In genomic region chr19:47258434-47258833, GRCh38 we compare ENCODE assay signal across 9 cellular contexts. TPM values are rescaled to one million over a fixed set of nuclear protein-coding genes. Genes with fewer than 3 reads are reported as not detected.
A peak's percentile ranks its signal among the peaks of the same experiment; 100 is the strongest.
DNase-seq lines count a peak whose midpoint lies in the region; ATAC-seq and TF ChIP-seq lines count a peak whose summit lies in the region.
"Had no signal": no experiment of that assay in that cellular context is flagged by ENCODE, and none has a peak within 500 bp of the region (broad histone marks: within the 10 kb centered on the region; RNA-seq: fewer than 3 reads in every experiment).

No MANE protein-coding gene starts in this region.

- H3K9me3 Mint-ChIP-seq in CD4-positive, alpha-beta memory T cell = peaks cover 0 to 7% (median 0%) of the 10 kb centered on the region in 8 donors
- H3K9me3 Mint-ChIP-seq in endodermal cell = no peaks in the 10 kb centered on the region

- H3K4me1 ChIP-seq in CD4-positive, alpha-beta memory T cell (ENCODE audit: insufficient read depth, low read length) = peaks cover 18% of the 10 kb centered on the region
- peaks cover 17% of the 10 kb centered on the region for H3K4me1 ChIP-seq in PC-3 (ENCODE audit: insufficient read depth, low read length)
- peaks cover 7% of the 10 kb centered on the region for H3K4me1 ChIP-seq in endodermal cell (ENCODE audit: control insufficient read depth, insufficient read depth, low read length)
- peaks cover 22% of the 10 kb centered on the region for H3K4me1 ChIP-seq in osteoblast (ENCODE audit: insufficient read depth, low read length)

- no peaks in the 10 kb centered on the region for H3K9me3 ChIP-seq in CD4-positive, alpha-beta memory T cell (ENCODE audit: control insufficient read depth in 1 of 2, low read length in 2 of 2)
- H3K9me3 ChIP-seq in PC-3 (ENCODE audit: low read length) (no peaks in the 10 kb centered on the region), endodermal cell (ENCODE audit: control insufficient read depth, low read length) (no peaks in the 10 kb centered on the region), osteoblast (ENCODE audit: low read depth, low read length) (no peaks in the 10 kb centered on the region)

- TF ChIP-seq CTCF in PC-3 (conservative IDR thresholded peaks at IDR 0.05; ENCODE audit: low read depth, low read length) = no peak
- no peak for TF ChIP-seq CTCF in endodermal cell (conservative IDR thresholded peaks at IDR 0.05)
- no peak for TF ChIP-seq CTCF in osteoblast (IDR thresholded peaks at IDR 0.05; ENCODE audit: extremely low read depth, low read depth, low read length)

- H3K4me3 ChIP-seq in CD4-positive, alpha-beta memory T cell (ENCODE audit: low read length in 2 of 2) = no peak overlapping the region
- H3K4me3 ChIP-seq in PC-3 (ENCODE audit: low read length) = peak overlapping the region; percentile 73; the same call in 1 of the 2 replicates
- H3K4me3 ChIP-seq in endodermal cell (ENCODE audit: low read length) = peak overlapping the region; percentile 97
- H3K4me3 ChIP-seq in osteoblast (ENCODE audit: insufficient read depth, low read length) = peak overlapping the region; percentile 83

- H3K9ac ChIP-seq in PC-3 (ENCODE audit: low read length) = no peak overlapping the region
- H3K9ac ChIP-seq in endodermal cell (ENCODE audit: extremely low read depth, low read length, poor library complexity, severe bottlenecking) = peak overlapping the region; percentile 96

- H3K27ac ChIP-seq in CD4-positive, alpha-beta memory T cell (ENCODE audit: low read depth, low read length) = no peak overlapping the region
- H3K27ac ChIP-seq in PC-3 (ENCODE audit: low read length) = no peak overlapping the region
- H3K27ac ChIP-seq in endodermal cell (ENCODE audit: low read depth, low read length) = no peak overlapping the region
- H3K27ac ChIP-seq in osteoblast (ENCODE audit: low read depth, low read length) = peak overlapping the region; percentile 95

- peaks cover 20 to 44% (median 31%) of the 10 kb centered on the region in 4 donors for H3K4me1 Mint-ChIP-seq in CD4-positive, alpha-beta memory T cell
- peaks cover 12% of the 10 kb centered on the region for H3K4me1 Mint-ChIP-seq in endodermal cell

- CTCF ChIA-PET in CD4-positive, alpha-beta memory T cell (lab: Charles Lee; ENCODE audit: partially characterized antibody) = no interaction called here
- CTCF ChIA-PET in PC-3 (lab: Charles Lee) = no interaction called here

- peaks cover 32% of the 10 kb centered on the region for H3K36me3 ChIP-seq in CD4-positive, alpha-beta memory T cell (ENCODE audit: insufficient read depth, low read length)
- peaks cover 3% of the 10 kb centered on the region; the same call in 1 of the 2 replicates for H3K36me3 ChIP-seq in PC-3 (ENCODE audit: low read depth, low read length)
- H3K36me3 ChIP-seq in endodermal cell (ENCODE audit: control insufficient read depth, insufficient read depth, low read length) = peaks cover 43% of the 10 kb centered on the region
- H3K36me3 ChIP-seq in osteoblast (ENCODE audit: insufficient read depth, low read length) = peaks cover 42% of the 10 kb centered on the region

- H3K9me2 ChIP-seq in PC-3 (replicated peaks; ENCODE audit: low read length) = no peaks in the 10 kb centered on the region

- intact Hi-C loops in CD4-positive, alpha-beta memory T cell (cut with micrococcal nuclease) = loop anchor here (5.0 to 10.0 kb wide), 2 partner anchors 211 to 474 kb away; partner anchors contain the start of genes SLC1A5 and TMEM160
- intact Hi-C loops in PC-3 (cut with micrococcal nuclease) = loop anchor here (10.0 kb wide), 1 partner anchor 404 kb away; the partner anchor contains the start of gene AP2S1

- no TSS peak for BruUV-seq in PC-3 (replicated peaks; lab: Mats Ljungman, UMichigan)

- H3K4me2 ChIP-seq in PC-3 (ENCODE audit: low read length) (peak overlapping the region; percentile 85), osteoblast (ENCODE audit: insufficient read depth, low read length) (peak overlapping the region; percentile 100)

- DNase-seq in CD4-positive, alpha-beta memory T cell = no peak
- DNase-seq in PC-3 = no peak
- no peak for DNase-seq in endodermal cell
- DNase-seq in osteoblast (ENCODE audit: insufficient read length, low spot score, missing footprints) = peak; percentile 56
- DNase-seq in NCI-H2171 treated with DMSO at 0.1 percent for 48 hours (lab: John Stamatoyannopoulos, UW) = no peak
- DNase-seq: NK-92 treated with Interleukin-12 subunit alpha and Interleukin-12 subunit beta, amount 100 ng/mL, for 24 hours had no signal

- H2AFZ ChIP-seq in PC-3 (ENCODE audit: low read length) (no peak overlapping the region), osteoblast (ENCODE audit: low read length) (no peak overlapping the region)

- peaks cover 28 to 52% of the 10 kb centered on the region in 2 donors for H3K36me3 Mint-ChIP-seq in CD4-positive, alpha-beta memory T cell
- H3K36me3 Mint-ChIP-seq in endodermal cell (ENCODE audit: low read depth) = peaks cover 44% of the 10 kb centered on the region

- H3K79me2 ChIP-seq in PC-3 (ENCODE audit: low read length) = peaks cover 10% of the 10 kb centered on the region
- H3K79me2 ChIP-seq in osteoblast (ENCODE audit: insufficient read depth, low read length) = peaks cover 47% of the 10 kb centered on the region

- no peak for ATAC-seq in PC-3
- no peak for ATAC-seq in HG03196 (IDR thresholded peaks at IDR 0.05; ENCODE audit: unreplicated experiment)
- no peak for ATAC-seq in GM19463 (IDR thresholded peaks at IDR 0.05; ENCODE audit: unreplicated experiment)
- no peak for ATAC-seq in GM21717 (IDR thresholded peaks at IDR 0.05; ENCODE audit: unreplicated experiment)

- 94 to 95% methylated on average over 7 to 9 of the region's 9 CpGs for WGBS in endodermal cell (ENCODE audit: insufficient coverage in 1 of 2, insufficient read length in 1 of 2), 2 experiments

- no peaks in the 10 kb centered on the region for H3K27me3 Mint-ChIP-seq in CD4-positive, alpha-beta memory T cell
- H3K27me3 Mint-ChIP-seq in endodermal cell (ENCODE audit: insufficient read depth) = no peaks in the 10 kb centered on the region

- H3K27ac Mint-ChIP-seq in CD4-positive, alpha-beta memory T cell = peak overlapping the region in 6 of 7 donors; percentile 81 to 99 (median 96)
- peak overlapping the region; percentile 100 for H3K27ac Mint-ChIP-seq in endodermal cell

- H3K4me3 Mint-ChIP-seq in CD4-positive, alpha-beta memory T cell = peak overlapping the region; percentile 5 to 96 (median 92)
- H3K4me3 Mint-ChIP-seq in endodermal cell = peak overlapping the region; percentile 84

- H4K20me1 ChIP-seq in PC-3 (ENCODE audit: low read length) = no peaks in the 10 kb centered on the region
- H4K20me1 ChIP-seq in osteoblast (ENCODE audit: insufficient read depth, low read length) = peaks cover 7% of the 10 kb centered on the region

- H3F3A ChIP-seq in PC-3 (ENCODE audit: low read length, unreplicated experiment) = peaks cover 7% of the 10 kb centered on the region

- H3K27me3 ChIP-seq in CD4-positive, alpha-beta memory T cell (ENCODE audit: insufficient read depth, low read length) = no peaks in the 10 kb centered on the region
- no peaks in the 10 kb centered on the region for H3K27me3 ChIP-seq in PC-3 (ENCODE audit: low read length)
- H3K27me3 ChIP-seq in endodermal cell (ENCODE audit: control insufficient read depth, insufficient read depth, low read length, poor library complexity, severe bottlenecking) = no peaks in the 10 kb centered on the region
- H3K27me3 ChIP-seq in osteoblast (ENCODE audit: insufficient read depth, low read length) = no peaks in the 10 kb centered on the region

- POLR2A ChIA-PET in CD4-positive, alpha-beta memory T cell (lab: Charles Lee; ENCODE audit: partially characterized antibody) = interaction anchor here (1.5 kb wide), 1 partner anchor 16 kb away, joined by 5 read pairs; the partner anchor contains the start of gene INAFM1
- POLR2A ChIA-PET in PC-3 (lab: Charles Lee; ENCODE audit: unreplicated experiment) = no interaction called here

RNA-seq across cellular contexts. Expression of gene CCDC9, which starts 2.1 kb away (rescaled TPM):
- total RNA-seq in CD4-positive, alpha-beta memory T cell = 10 to 100 TPM; 39.5 to 40.4 TPM
- polyA plus RNA-seq in CD4-positive, alpha-beta memory T cell = 10 to 100 TPM in 1 of 2 donors, 1 to 10 TPM in 1; 4.6 to 11.9 TPM
- 8.3 and 12.4 TPM in 2 replicates for total RNA-seq in PC-3 (2014; rRNA removed)
- total RNA-seq in endodermal cell = 10 to 100 TPM; 33.8 to 46.2 TPM
- polyA plus RNA-seq in endodermal cell (2013, experiment 1 of 2) = 25.5 TPM
- 23.5 TPM for polyA plus RNA-seq in endodermal cell (2013, experiment 2 of 2)
- 7.6 and 8.0 TPM in 2 replicates for total RNA-seq in osteoblast

RNA-seq across cellular contexts. Expression of gene INAFM1, which starts 16.3 kb away (rescaled TPM):
- 10 to 100 TPM; 15.1 to 16.7 TPM for total RNA-seq in CD4-positive, alpha-beta memory T cell
- polyA plus RNA-seq in CD4-positive, alpha-beta memory T cell = 1 to 10 TPM; 1.8 to 1.9 TPM
- total RNA-seq in PC-3 (2014; rRNA removed) (2.5 and 5.1 TPM in 2 replicates), endodermal cell (10 to 100 TPM in 1 of 2 donors, 1 to 10 TPM in 1; 8.7 to 11.5 TPM), osteoblast (2.5 and 4.4 TPM in 2 replicates)
- polyA plus RNA-seq in endodermal cell (2013, experiment 1 of 2) = 14.7 TPM
- 15.5 TPM for polyA plus RNA-seq in endodermal cell (2013, experiment 2 of 2)

RNA-seq across cellular contexts. Expression of gene BBC3, which starts 27.4 kb away (rescaled TPM):
- total RNA-seq in CD4-positive, alpha-beta memory T cell = 10 to 100 TPM; 31.9 to 32.2 TPM
- polyA plus RNA-seq in CD4-positive, alpha-beta memory T cell = 1 to 10 TPM; 3.7 to 8.0 TPM
- total RNA-seq in PC-3 (2014; rRNA removed) (2.4 and 2.9 TPM in 2 replicates), endodermal cell (10 to 100 TPM in 1 of 2 donors, 1 to 10 TPM in 1; 8.8 to 13.4 TPM), osteoblast (26.8 and 28.2 TPM in 2 replicates)
- polyA plus RNA-seq in endodermal cell (2013, experiment 1 of 2) = 25.1 TPM
- 23.6 TPM for polyA plus RNA-seq in endodermal cell (2013, experiment 2 of 2)

RNA-seq across cellular contexts. Expression of gene C5AR1, which starts 51.2 kb away (rescaled TPM):
- total RNA-seq in CD4-positive, alpha-beta memory T cell = 1 to 10 TPM; 4.1 to 4.6 TPM
- not detected for polyA plus RNA-seq in CD4-positive, alpha-beta memory T cell
- not detected in 2 replicates for total RNA-seq in PC-3 (2014; rRNA removed)
- under 1 TPM in 1 of 2 donors, not detected in 1; 0.48 TPM for total RNA-seq in endodermal cell
- 1.2 TPM for polyA plus RNA-seq in endodermal cell (2013, experiment 1 of 2)
- polyA plus RNA-seq in endodermal cell (2013, experiment 2 of 2) = 0.37 TPM
- total RNA-seq in osteoblast = 0.29 and 0.72 TPM in 2 replicates

Comparison
In these comparisons a context has a peak if more than half of its experiments do, and no peak if none do; other contexts are left out.
1. H3K4me3 ChIP-seq: peak in PC-3 (single experiment), endodermal cell (single experiment) and osteoblast (single experiment); none in CD4-positive, alpha-beta memory T cell (0 of 2).